ENCODE assay signal across 8 cellular contexts in the genomic region with DNA sequence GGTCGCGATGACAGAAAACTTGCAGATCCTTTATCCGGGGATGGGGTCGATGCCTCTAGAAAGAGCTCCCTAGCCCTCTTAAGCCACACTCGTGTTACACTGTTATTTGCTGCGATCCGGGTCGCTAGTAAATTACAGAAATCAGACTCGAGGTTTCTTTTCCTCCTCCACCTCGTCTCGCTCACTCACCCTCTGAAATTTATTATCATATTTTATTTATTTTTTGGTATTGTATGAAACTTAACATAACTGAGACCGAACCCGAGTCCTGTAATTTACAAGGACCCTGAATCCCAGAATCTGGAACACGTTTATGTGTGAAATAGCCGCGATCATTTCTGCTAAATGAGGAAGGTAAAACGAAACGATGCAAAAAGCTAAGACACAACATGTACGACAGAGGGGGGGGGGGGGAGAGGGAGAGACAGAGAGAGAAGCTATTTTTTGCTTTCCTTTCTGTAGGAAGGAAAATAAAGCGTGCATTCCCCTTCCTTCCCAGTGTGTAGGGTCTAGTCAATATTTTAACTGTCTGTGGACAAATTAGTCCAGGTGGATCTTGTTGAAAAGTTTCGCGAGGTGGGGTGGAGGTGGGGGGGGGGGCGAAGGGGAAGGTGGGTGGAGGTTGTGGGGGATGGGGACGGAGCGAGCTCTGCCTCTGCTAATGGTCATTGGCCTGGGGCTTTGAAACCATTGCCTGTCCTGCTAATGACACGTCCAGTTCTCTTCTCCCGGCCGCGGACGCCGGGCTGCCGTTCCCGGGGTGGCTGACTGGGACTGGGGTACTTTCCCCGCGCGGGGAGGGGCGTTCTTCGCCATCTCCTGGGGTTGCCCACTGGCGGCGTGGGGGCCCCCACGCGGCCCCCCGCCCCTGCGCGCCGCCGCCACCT. TPM values are rescaled to one million over a fixed set of nuclear protein-coding genes. Genes with fewer than 3 reads are reported as not detected.
A peak's percentile ranks its signal among the peaks of the same experiment; 100 is the strongest.
DNase-seq lines count a peak whose midpoint lies in the region; ATAC-seq lines count a peak whose summit lies in the region.

No MANE protein-coding gene starts in this region.

- peak overlapping the region; percentile 97 for H3K27ac Mint-ChIP-seq in stimulated activated naive B cell treated with anti-CD40 and anti-IgM and Interleukin-4, amounts not matched to agents 10 μg/mL and 1 μg/mL and 100 μg/mL, for 72 hours

- peak overlapping the region; percentile 93 to 95 for H3K4me3 Mint-ChIP-seq in stimulated activated naive B cell treated with anti-CD40 and anti-IgM and Interleukin-4, amounts not matched to agents 10 μg/mL and 1 μg/mL and 100 μg/mL, for 72 hours

- peaks cover 14% of the 10 kb centered on the region for H3K4me1 ChIP-seq in mononuclear cell (ENCODE audit: insufficient read depth, low read length)

- no peaks in the 10 kb centered on the region for H3K27me3 Mint-ChIP-seq in stimulated activated naive B cell treated with anti-CD40 and anti-IgM and Interleukin-4, amounts not matched to agents 10 μg/mL and 1 μg/mL and 100 μg/mL, for 72 hours

- peak in 1 of 2 donors; percentile 0 for ATAC-seq in stimulated activated naive B cell treated with anti-CD40 and anti-IgM and Interleukin-4, amounts not matched to agents 10 μg/mL and 1 μg/mL and 100 μg/mL, for 72 hours (replicated peaks)

- H3K9me3 Mint-ChIP-seq in stimulated activated naive B cell treated with anti-CD40 and anti-IgM and Interleukin-4, amounts not matched to agents 10 μg/mL and 1 μg/mL and 100 μg/mL, for 72 hours = no peaks in the 10 kb centered on the region

- peak overlapping the region; percentile 86 for H3K4me3 ChIP-seq in mononuclear cell (ENCODE audit: low read length)

- peaks cover 23 to 47% of the 10 kb centered on the region in 2 donors for H3K4me1 Mint-ChIP-seq in stimulated activated naive B cell treated with anti-CD40 and anti-IgM and Interleukin-4, amounts not matched to agents 10 μg/mL and 1 μg/mL and 100 μg/mL, for 72 hours

- peak overlapping the region; percentile 82 for H3K27ac ChIP-seq in epithelial cell of prostate

- no peaks in the 10 kb centered on the region for H3K9me3 ChIP-seq in mononuclear cell (ENCODE audit: low read depth, low read length)

- H3K36me3 Mint-ChIP-seq in stimulated activated naive B cell treated with anti-CD40 and anti-IgM and Interleukin-4, amounts not matched to agents 10 μg/mL and 1 μg/mL and 100 μg/mL, for 72 hours = peaks cover 3 to 4% of the 10 kb centered on the region in 2 donors

- no peaks in the 10 kb centered on the region for H3K27me3 ChIP-seq in mononuclear cell (ENCODE audit: insufficient read depth, low read length)

- peak; percentile 8 for DNase-seq in NCI-H2196 (lab: John Stamatoyannopoulos, UW; ENCODE audit: unreplicated experiment)
- no peak for DNase-seq in NCI-H2196 treated with DMSO at 0.1 percent for 48 hours (lab: John Stamatoyannopoulos, UW; ENCODE audit: unreplicated experiment)
- peak; percentile 61 for DNase-seq in NCI-H748 (lab: John Stamatoyannopoulos, UW; ENCODE audit: unreplicated experiment)
- peak; percentile 35 for DNase-seq in activated T-cell treated with anti-CD3 and anti-CD28 coated beads for 4 hours
- no peak for DNase-seq in epithelial cell of prostate (ENCODE audit: low read depth, low spot score)
- peak; percentile 6 for DNase-seq in stimulated activated naive B cell treated with anti-CD40 and anti-IgM and Interleukin-4, amounts not matched to agents 10 μg/mL and 1 μg/mL and 100 μg/mL, for 72 hours
- no peak for DNase-seq in NCI-H510A treated with DMSO at 0.1 percent for 48 hours (lab: John Stamatoyannopoulos, UW)

RNA-seq across cellular contexts. Expression of a gene that starts 1.7 kb away (rescaled TPM):
- 126 TPM for total RNA-seq in mononuclear cell

Comparison
In these comparisons a context has a peak if more than half of its experiments do, and no peak if none do; other contexts are left out.
1. DNase-seq: peak in NCI-H2196 (single experiment), NCI-H748 (single experiment), activated T-cell treated with anti-CD3 and anti-CD28 coated beads for 4 hours (single experiment) and stimulated activated naive B cell treated with anti-CD40 and anti-IgM and Interleukin-4, amounts not matched to agents 10 μg/mL and 1 μg/mL and 100 μg/mL, for 72 hours (single experiment); none in NCI-H2196 treated with DMSO at 0.1 percent for 48 hours (single experiment), epithelial cell of prostate (single experiment) and NCI-H510A treated with DMSO at 0.1 percent for 48 hours (single experiment).